Comparison of ENCODE assay signal across 12 cellular contexts in genomic region chr9:21579209-21579608, GRCh38.
DNase-seq lines count a peak whose midpoint lies in the region; TF ChIP-seq lines count a peak whose summit lies in the region.
"Had no signal": no experiment of that assay in that cellular context is flagged by ENCODE, and none has a peak within 500 bp of the region (broad histone marks: within the 10 kb centered on the region; RNA-seq: fewer than 3 reads in every experiment).

No MANE protein-coding gene starts in this region.

- H3K79me1 ChIP-seq in mesenchymal stem cell (replicated peaks; ENCODE audit: low read length, poor library complexity, severe bottlenecking) = no peaks in the 10 kb centered on the region

- H3K4me1 ChIP-seq in mesenchymal stem cell (ENCODE audit: control insufficient read depth, insufficient read depth, low read depth, low read length) = peaks cover 6% of the 10 kb centered on the region

- peak overlapping the region; percentile 91 for H3K27ac Mint-ChIP-seq in Calu3 (ENCODE audit: unreplicated experiment)
- H3K27ac Mint-ChIP-seq in activated naive CD8-positive, alpha-beta T cell = peak overlapping the region; percentile 89
- H3K27ac Mint-ChIP-seq: IgD-negative memory B cell had no signal

- H3K14ac ChIP-seq in mesenchymal stem cell (ENCODE audit: low read length in 2 of 2) = no peak overlapping the region

- peak overlapping the region; percentile 55 for H3K4me3 Mint-ChIP-seq in Calu3 (ENCODE audit: low read depth, unreplicated experiment)
- H3K4me3 Mint-ChIP-seq in activated naive CD8-positive, alpha-beta T cell = peak overlapping the region; percentile 86

- H3K4me3 ChIP-seq in mesenchymal stem cell (ENCODE audit: insufficient read depth in 1 of 2, low read depth in 1 of 2, low read length in 2 of 2) = peak overlapping the region in 1 of 2 experiments; percentile 57
- H3K4me3 ChIP-seq: sigmoid colon had no signal

- H2BK120ac ChIP-seq in mesenchymal stem cell (ENCODE audit: low read depth, low read length) = no peak overlapping the region

- no peak overlapping the region for H4K8ac ChIP-seq in mesenchymal stem cell (ENCODE audit: low read length)

- H2AFZ ChIP-seq in mesenchymal stem cell (ENCODE audit: low read depth, low read length) = no peak overlapping the region

- DNase-seq in Calu3 (no peak), M059J (ENCODE audit: low read depth) (peak; percentile 84), mesenchymal stem cell (peak; percentile 20), germinal center (ENCODE audit: low spot score) (no peak), NCI-H345 treated with DMSO at 0.1 percent for 48 hours (lab: John Stamatoyannopoulos, UW; ENCODE audit: unreplicated experiment) (no peak), SW 1271 (lab: John Stamatoyannopoulos, UW) (no peak)
- no peak for DNase-seq in activated effector memory CD4-positive, alpha-beta T cell treated with Interleukin-2 at 50 U/mL for 16 hours
- DNase-seq: DMS79 treated with DMSO at 0.1 percent for 48 hours, SHP77, sigmoid colon had no signal

- H3K27me3 Mint-ChIP-seq in Calu3 (ENCODE audit: unreplicated experiment) = no peaks in the 10 kb centered on the region
- no peaks in the 10 kb centered on the region for H3K27me3 Mint-ChIP-seq in activated naive CD8-positive, alpha-beta T cell

- no peak overlapping the region for H3K4me2 ChIP-seq in mesenchymal stem cell (ENCODE audit: low read length, poor library complexity, severe bottlenecking)

- no peak overlapping the region for H2BK15ac ChIP-seq in mesenchymal stem cell (ENCODE audit: low read depth, poor library complexity, severe bottlenecking)

- H3K9me3 Mint-ChIP-seq in Calu3 (ENCODE audit: low read depth, unreplicated experiment) = no peaks in the 10 kb centered on the region
- H3K9me3 Mint-ChIP-seq in activated naive CD8-positive, alpha-beta T cell (ENCODE audit: low read depth) = no peaks in the 10 kb centered on the region
- H3K9me3 Mint-ChIP-seq: IgD-negative memory B cell had no signal

- WGBS in mesenchymal stem cell = 90% methylated on average over 4 of the region's 4 CpGs

- H3K4me1 Mint-ChIP-seq in Calu3 (ENCODE audit: low read depth, unreplicated experiment) = peaks cover 32% of the 10 kb centered on the region
- H3K4me1 Mint-ChIP-seq in activated naive CD8-positive, alpha-beta T cell (ENCODE audit: low read depth) = peaks cover 54% of the 10 kb centered on the region

- CTCF ChIA-PET in Calu3 (lab: Charles Lee) = no interaction called here

- no peaks in the 10 kb centered on the region for H3K27me3 ChIP-seq in mesenchymal stem cell (ENCODE audit: control insufficient read depth in 1 of 2, insufficient read depth in 1 of 2, low read length in 2 of 2)
- H3K27me3 ChIP-seq: sigmoid colon had no signal

- no peak overlapping the region for H2BK12ac ChIP-seq in mesenchymal stem cell (ENCODE audit: low read length in 2 of 2)

- H3K23ac ChIP-seq in mesenchymal stem cell (ENCODE audit: low read length in 2 of 2) = no peak overlapping the region

- intact Hi-C loops in Calu3 (cut with micrococcal nuclease; ENCODE audit: unreplicated experiment) = loop anchor here (2.0 kb wide), 1 partner anchor 14 kb away; no protein-coding TSS in a partner anchor

- H3K9ac ChIP-seq in mesenchymal stem cell (ENCODE audit: low read length) = peak overlapping the region; percentile 92

- peaks cover 50% of the 10 kb centered on the region for H3K36me3 Mint-ChIP-seq in Calu3 (ENCODE audit: insufficient read depth, unreplicated experiment)
- H3K36me3 Mint-ChIP-seq in activated naive CD8-positive, alpha-beta T cell = peaks cover 2% of the 10 kb centered on the region
- H3K36me3 Mint-ChIP-seq: IgD-negative memory B cell had no signal

- H4K91ac ChIP-seq in mesenchymal stem cell (ENCODE audit: low read length) = no peak overlapping the region

- no peaks in the 10 kb centered on the region for H3K9me3 ChIP-seq in mesenchymal stem cell (ENCODE audit: control insufficient read depth, low read length)
- H3K9me3 ChIP-seq: sigmoid colon had no signal

- H3K36me3 ChIP-seq in mesenchymal stem cell (ENCODE audit: control insufficient read depth in 1 of 2, insufficient read depth in 2 of 2, low read depth in 1 of 2, low read length in 2 of 2) = no peaks in the 10 kb centered on the region
- H3K36me3 ChIP-seq: sigmoid colon had no signal

- H3K27ac ChIP-seq in mesenchymal stem cell (ENCODE audit: low read length, poor library complexity, severe bottlenecking) = peak overlapping the region; percentile 3
- H3K27ac ChIP-seq: sigmoid colon had no signal

- BruUV-seq in Calu3 (replicated peaks; lab: Mats Ljungman, UMichigan) = no TSS peak

- H2BK5ac ChIP-seq in mesenchymal stem cell (ENCODE audit: low read depth, low read length, poor library complexity, severe bottlenecking) = no peak overlapping the region

- H2AK5ac ChIP-seq in mesenchymal stem cell (ENCODE audit: low read length, severe bottlenecking) = no peak overlapping the region

- no peak overlapping the region for H3K4ac ChIP-seq in mesenchymal stem cell (ENCODE audit: low read depth in 1 of 2, low read length in 2 of 2)

- no peak for TF ChIP-seq CTCF in Calu3 (IDR thresholded peaks at IDR 0.05; ENCODE audit: unreplicated experiment)

- no peak overlapping the region for H3K18ac ChIP-seq in mesenchymal stem cell (ENCODE audit: low read depth in 1 of 2, low read length in 2 of 2)

Comparison
In these comparisons a context has a peak if more than half of its experiments do, and no peak if none do; other contexts are left out.
1. DNase-seq: peak in M059J (single experiment) and mesenchymal stem cell (single experiment); none in Calu3 (single experiment), germinal center (single experiment), NCI-H345 treated with DMSO at 0.1 percent for 48 hours (single experiment), SW 1271 (0 of 2) and activated effector memory CD4-positive, alpha-beta T cell treated with Interleukin-2 at 50 U/mL for 16 hours (single experiment).